1 cellular context compared by ENCODE assay signal in genomic region chr7:100483728-100484635, GRCh38.
TF ChIP-seq lines count a peak whose summit lies in the region.

Gene NYAP1 (plus strand): TSS chr7:100483927. CDS start chr7:100485312, 1,385 bp downstream.

TF ChIP-seq in K562, 482 proteins besides CTCF, POLR2A, EP300 and RAD21 (continued from another document and continues in another):
- TF ChIP-seq ZNF639 (CRISPR knock-in tag; conservative IDR thresholded peaks at IDR 0.05 in 1 of 2, IDR thresholded peaks at IDR 0.05 in 1 of 2) (peak in 1 of 2 experiments; percentile 84; a peak in 1 of 4 replicates), TRIM28 (IDR thresholded peaks at IDR 0.05) (no peak), HNRNPH1 (optimal IDR thresholded peaks at IDR 0.05; ENCODE audit: low read depth, low read length) (no peak), ZNF408 (CRISPR knock-in tag; IDR thresholded peaks at IDR 0.05; ENCODE audit: low read depth) (no peak), ZEB2 (IDR thresholded peaks at IDR 0.05) (peak; percentile 39; the same call in 1 of the 2 replicates), TSC22D4 (tag; IDR thresholded peaks at IDR 0.05) (no peak), ZNF133 (CRISPR knock-in tag; IDR thresholded peaks at IDR 0.05) (no peak), PCBP2 (IDR thresholded peaks at IDR 0.05; ENCODE audit: low read depth, low read length, poor library complexity, severe bottlenecking) (no peak), PRDM10 (IDR thresholded peaks at IDR 0.05; ENCODE audit: partially characterized antibody) (peak; percentile 84), POLR3G (IDR thresholded peaks at IDR 0.05; ENCODE audit: extremely low read depth, insufficient read length, insufficient replicate concordance) (no peak), EGR1 (conservative IDR thresholded peaks at IDR 0.05) (peak; percentile 29), VEZF1 (CRISPR knock-in tag; IDR thresholded peaks at IDR 0.05) (peak; percentile 90), TRIM24 (IDR thresholded peaks at IDR 0.05) (no peak), E2F8 (IDR thresholded peaks at IDR 0.05; ENCODE audit: low read depth, partially characterized antibody) (no peak), TARDBP (IDR thresholded peaks at IDR 0.05) (no peak), MITF (IDR thresholded peaks at IDR 0.05) (no peak), MECOM (CRISPR knock-in tag; IDR thresholded peaks at IDR 0.05) (no peak), POLR2AphosphoS2 (IDR thresholded peaks at IDR 0.05; ENCODE audit: low read length) (no peak), ZNF512 (tag; IDR thresholded peaks at IDR 0.05) (peak; percentile 60), ZMIZ1 (IDR thresholded peaks at IDR 0.05; ENCODE audit: low read depth in 2 of 2, low read length in 2 of 2) (no peak), SRSF7 (optimal IDR thresholded peaks at IDR 0.05; ENCODE audit: low read depth, low read length) (no peak), SRSF9 (IDR thresholded peaks at IDR 0.05; ENCODE audit: borderline replicate concordance, low read depth, low read length) (no peak), MYNN (IDR thresholded peaks at IDR 0.05) (no peak), MYNN (CRISPR knock-in tag; IDR thresholded peaks at IDR 0.05) (no peak), ZNF586 (CRISPR knock-in tag; conservative IDR thresholded peaks at IDR 0.05) (no peak), MBD2 (IDR thresholded peaks at IDR 0.05; ENCODE audit: borderline replicate concordance, low read depth) (no peak), PHF21A (IDR thresholded peaks at IDR 0.05; ENCODE audit: borderline replicate concordance, low read depth) (no peak), CREB1 (IDR thresholded peaks at IDR 0.05) (no peak), CREB1 (CRISPR knock-in tag; IDR thresholded peaks at IDR 0.05) (0 out of 2 replicates have a peak, but pooled peaks have one; percentile 5), ZBTB1 (CRISPR knock-in tag; IDR thresholded peaks at IDR 0.05; ENCODE audit: borderline replicate concordance, low read depth) (0 out of 2 replicates have a peak, but pooled peaks have one; percentile 5)
- TF ChIP-seq, protein P1, sequence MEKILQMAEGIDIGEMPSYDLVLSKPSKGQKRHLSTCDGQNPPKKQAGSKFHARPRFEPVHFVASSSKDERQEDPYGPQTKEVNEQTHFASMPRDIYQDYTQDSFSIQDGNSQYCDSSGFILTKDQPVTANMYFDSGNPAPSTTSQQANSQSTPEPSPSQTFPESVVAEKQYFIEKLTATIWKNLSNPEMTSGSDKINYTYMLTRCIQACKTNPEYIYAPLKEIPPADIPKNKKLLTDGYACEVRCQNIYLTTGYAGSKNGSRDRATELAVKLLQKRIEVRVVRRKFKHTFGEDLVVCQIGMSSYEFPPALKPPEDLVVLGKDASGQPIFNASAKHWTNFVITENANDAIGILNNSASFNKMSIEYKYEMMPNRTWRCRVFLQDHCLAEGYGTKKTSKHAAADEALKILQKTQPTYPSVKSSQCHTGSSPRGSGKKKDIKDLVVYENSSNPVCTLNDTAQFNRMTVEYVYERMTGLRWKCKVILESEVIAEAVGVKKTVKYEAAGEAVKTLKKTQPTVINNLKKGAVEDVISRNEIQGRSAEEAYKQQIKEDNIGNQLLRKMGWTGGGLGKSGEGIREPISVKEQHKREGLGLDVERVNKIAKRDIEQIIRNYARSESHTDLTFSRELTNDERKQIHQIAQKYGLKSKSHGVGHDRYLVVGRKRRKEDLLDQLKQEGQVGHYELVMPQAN (IDR thresholded peaks at IDR 0.05; ENCODE audit: borderline replicate concordance) = peak; percentile 29; the same call in 1 of the 2 replicates
- TF ChIP-seq, protein P2, sequence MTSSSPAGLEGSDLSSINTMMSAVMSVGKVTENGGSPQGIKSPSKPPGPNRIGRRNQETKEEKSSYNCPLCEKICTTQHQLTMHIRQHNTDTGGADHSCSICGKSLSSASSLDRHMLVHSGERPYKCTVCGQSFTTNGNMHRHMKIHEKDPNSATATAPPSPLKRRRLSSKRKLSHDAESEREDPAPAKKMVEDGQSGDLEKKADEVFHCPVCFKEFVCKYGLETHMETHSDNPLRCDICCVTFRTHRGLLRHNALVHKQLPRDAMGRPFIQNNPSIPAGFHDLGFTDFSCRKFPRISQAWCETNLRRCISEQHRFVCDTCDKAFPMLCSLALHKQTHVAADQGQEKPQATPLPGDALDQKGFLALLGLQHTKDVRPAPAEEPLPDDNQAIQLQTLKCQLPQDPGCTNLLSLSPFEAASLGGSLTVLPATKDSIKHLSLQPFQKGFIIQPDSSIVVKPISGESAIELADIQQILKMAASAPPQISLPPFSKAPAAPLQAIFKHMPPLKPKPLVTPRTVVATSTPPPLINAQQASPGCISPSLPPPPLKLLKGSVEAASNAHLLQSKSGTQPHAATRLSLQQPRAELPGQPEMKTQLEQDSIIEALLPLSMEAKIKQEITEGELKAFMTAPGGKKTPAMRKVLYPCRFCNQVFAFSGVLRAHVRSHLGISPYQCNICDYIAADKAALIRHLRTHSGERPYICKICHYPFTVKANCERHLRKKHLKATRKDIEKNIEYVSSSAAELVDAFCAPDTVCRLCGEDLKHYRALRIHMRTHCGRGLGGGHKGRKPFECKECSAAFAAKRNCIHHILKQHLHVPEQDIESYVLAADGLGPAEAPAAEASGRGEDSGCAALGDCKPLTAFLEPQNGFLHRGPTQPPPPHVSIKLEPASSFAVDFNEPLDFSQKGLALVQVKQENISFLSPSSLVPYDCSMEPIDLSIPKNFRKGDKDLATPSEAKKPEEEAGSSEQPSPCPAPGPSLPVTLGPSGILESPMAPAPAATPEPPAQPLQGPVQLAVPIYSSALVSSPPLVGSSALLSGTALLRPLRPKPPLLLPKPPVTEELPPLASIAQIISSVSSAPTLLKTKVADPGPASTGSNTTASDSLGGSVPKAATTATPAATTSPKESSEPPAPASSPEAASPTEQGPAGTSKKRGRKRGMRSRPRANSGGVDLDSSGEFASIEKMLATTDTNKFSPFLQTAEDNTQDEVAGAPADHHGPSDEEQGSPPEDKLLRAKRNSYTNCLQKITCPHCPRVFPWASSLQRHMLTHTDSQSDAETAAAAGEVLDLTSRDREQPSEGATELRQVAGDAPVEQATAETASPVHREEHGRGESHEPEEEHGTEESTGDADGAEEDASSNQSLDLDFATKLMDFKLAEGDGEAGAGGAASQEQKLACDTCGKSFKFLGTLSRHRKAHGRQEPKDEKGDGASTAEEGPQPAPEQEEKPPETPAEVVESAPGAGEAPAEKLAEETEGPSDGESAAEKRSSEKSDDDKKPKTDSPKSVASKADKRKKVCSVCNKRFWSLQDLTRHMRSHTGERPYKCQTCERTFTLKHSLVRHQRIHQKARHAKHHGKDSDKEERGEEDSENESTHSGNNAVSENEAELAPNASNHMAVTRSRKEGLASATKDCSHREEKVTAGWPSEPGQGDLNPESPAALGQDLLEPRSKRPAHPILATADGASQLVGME (CRISPR knock-in tag; IDR thresholded peaks at IDR 0.05) = no peak
